9 cellular contexts compared by ENCODE assay signal in the genomic region with DNA sequence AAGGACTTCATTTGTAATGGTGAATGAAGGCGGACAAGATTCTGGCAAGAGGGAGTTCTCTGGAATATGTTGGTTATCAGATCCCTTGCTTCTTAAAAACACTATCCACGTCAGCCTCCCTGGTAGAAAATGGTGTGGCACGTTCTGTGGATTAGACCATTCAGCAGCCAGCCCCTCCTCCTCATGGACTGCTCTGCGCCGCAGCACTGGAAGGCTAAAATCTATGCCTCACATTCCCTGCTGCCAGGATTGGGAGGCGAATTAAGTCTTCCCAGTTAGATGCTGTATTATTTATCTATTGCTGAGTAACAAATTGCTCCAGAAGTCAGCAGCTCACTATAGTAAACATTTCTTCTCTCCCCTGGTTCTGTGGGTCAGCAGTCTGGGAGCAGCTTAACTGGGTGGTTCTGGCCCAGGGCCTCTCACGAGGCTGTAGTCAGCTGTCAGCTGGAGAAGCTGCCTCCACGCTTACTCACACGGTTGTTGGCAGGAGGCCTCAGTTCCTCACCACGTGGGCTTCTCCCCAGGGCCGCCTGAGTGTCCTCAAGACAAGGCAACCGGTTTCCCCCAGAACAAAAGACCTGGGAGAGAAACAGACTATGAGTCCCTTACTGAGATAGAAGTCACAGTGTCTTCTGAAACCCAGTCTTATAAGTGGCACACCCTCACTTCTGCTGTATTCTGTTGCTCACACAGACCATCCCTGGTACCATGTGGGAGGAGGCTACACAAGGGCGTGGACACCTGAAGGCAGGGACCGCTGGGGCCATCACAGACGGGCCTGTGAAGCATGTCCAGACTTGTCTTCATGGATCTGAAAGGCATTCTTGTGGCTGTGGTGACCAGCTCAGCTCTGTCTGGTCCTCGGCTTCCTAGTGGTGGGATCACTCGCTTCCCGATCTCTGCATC.
DNase-seq lines count a peak whose midpoint lies in the region; ATAC-seq and TF ChIP-seq lines count a peak whose summit lies in the region.
"Had no signal": no experiment of that assay in that cellular context is flagged by ENCODE, and none has a peak within 500 bp of the region (broad histone marks: within the 10 kb centered on the region; RNA-seq: fewer than 3 reads in every experiment).

No MANE protein-coding gene starts in this region.

- H3K27me3 ChIP-seq in body of pancreas (no peaks in the 10 kb centered on the region), suprapubic skin (no peaks in the 10 kb centered on the region)

- intact Hi-C loops in body of pancreas (cut with DNase I) = no loop called here
- intact Hi-C loops in activated T-helper 2 cell treated with anti-CD3 and anti-CD28 coated beads, Interferon-gamma antibody, Interleukin-2, Interleukin-4, amounts not matched to agents 10 μg/mL and 5 μg/mL and 100 μg/mL, durations not matched to agents 14 hours and 24 hours and 36 hours (cut with micrococcal nuclease) = no loop called here

- H3K9me3 ChIP-seq in body of pancreas (no peaks in the 10 kb centered on the region), suprapubic skin (no peaks in the 10 kb centered on the region)

- TF ChIP-seq POLR2A in body of pancreas (IDR thresholded peaks at IDR 0.05) = no peak
- no peak for TF ChIP-seq POLR2A in suprapubic skin (IDR thresholded peaks at IDR 0.05)

- no peak for TF ChIP-seq EP300 in suprapubic skin (IDR thresholded peaks at IDR 0.05)

- no peak overlapping the region for H3K4me3 ChIP-seq in body of pancreas
- H3K4me3 ChIP-seq in suprapubic skin = no peak overlapping the region

- H3K4me1 ChIP-seq in body of pancreas (no peaks in the 10 kb centered on the region), suprapubic skin (peaks cover 10% of the 10 kb centered on the region)

- DNase-seq in HFFc6 (peak; percentile 78), body of pancreas (peak; percentile 19 to 56 (median 44)), hepatic stellate cell (ENCODE audit: low spot score) (peak; percentile 38), suprapubic skin (ENCODE audit: low spot score in 2 of 2) (peak; percentile 90), NCI-H345 treated with DMSO at 0.1 percent for 48 hours (lab: John Stamatoyannopoulos, UW; ENCODE audit: unreplicated experiment) (no peak)
- no peak for DNase-seq in activated T-helper 2 cell treated with anti-CD3 and anti-CD28 coated beads, Interferon-gamma antibody, Interleukin-2, Interleukin-4, amounts not matched to agents 10 μg/mL and 5 μg/mL and 100 μg/mL, durations not matched to agents 14 hours and 24 hours and 36 hours (ENCODE audit: low spot score)
- DNase-seq: NCI-H1105 treated with DMSO at 0.1 percent for 48 hours had no signal

- H3K27ac Mint-ChIP-seq in HFFc6 = peak overlapping the region; percentile 68
- no peak overlapping the region for H3K27ac Mint-ChIP-seq in activated T-helper 2 cell treated with anti-CD3 and anti-CD28 coated beads, Interferon-gamma antibody, Interleukin-2, Interleukin-4, amounts not matched to agents 10 μg/mL and 5 μg/mL and 100 μg/mL, durations not matched to agents 14 hours and 24 hours and 36 hours

- H3K4me3 Mint-ChIP-seq in HFFc6 = peak overlapping the region; percentile 29
- no peak overlapping the region for H3K4me3 Mint-ChIP-seq in activated T-helper 2 cell treated with anti-CD3 and anti-CD28 coated beads, Interferon-gamma antibody, Interleukin-2, Interleukin-4, amounts not matched to agents 10 μg/mL and 5 μg/mL and 100 μg/mL, durations not matched to agents 14 hours and 24 hours and 36 hours (ENCODE audit: low read depth)

- no peaks in the 10 kb centered on the region for H3K27me3 Mint-ChIP-seq in HFFc6 (ENCODE audit: insufficient read depth)
- peaks cover 1% of the 10 kb centered on the region for H3K27me3 Mint-ChIP-seq in activated T-helper 2 cell treated with anti-CD3 and anti-CD28 coated beads, Interferon-gamma antibody, Interleukin-2, Interleukin-4, amounts not matched to agents 10 μg/mL and 5 μg/mL and 100 μg/mL, durations not matched to agents 14 hours and 24 hours and 36 hours (ENCODE audit: low read depth)

- ATAC-seq in body of pancreas = peak; percentile 48
- no peak for ATAC-seq in HG02610 (IDR thresholded peaks at IDR 0.05; ENCODE audit: unreplicated experiment)
- ATAC-seq in GM19035 (IDR thresholded peaks at IDR 0.05; ENCODE audit: unreplicated experiment) = no peak

- WGBS in body of pancreas, 2 donors = 73 to 83% methylated on average over 12 to 18 of the region's 18 CpGs
- WGBS in suprapubic skin = 57% methylated on average over 18 of the region's 18 CpGs

- H3K36me3 Mint-ChIP-seq in HFFc6 (ENCODE audit: low read depth) = no peaks in the 10 kb centered on the region
- H3K36me3 Mint-ChIP-seq in activated T-helper 2 cell treated with anti-CD3 and anti-CD28 coated beads, Interferon-gamma antibody, Interleukin-2, Interleukin-4, amounts not matched to agents 10 μg/mL and 5 μg/mL and 100 μg/mL, durations not matched to agents 14 hours and 24 hours and 36 hours (ENCODE audit: low read depth) = no peaks in the 10 kb centered on the region

- no peak for TF ChIP-seq CTCF in HFFc6 (IDR thresholded peaks at IDR 0.05)
- no peak for TF ChIP-seq CTCF in body of pancreas (IDR thresholded peaks at IDR 0.05)
- no peak for TF ChIP-seq CTCF in suprapubic skin (IDR thresholded peaks at IDR 0.05)

- no peaks in the 10 kb centered on the region for H3K9me3 Mint-ChIP-seq in HFFc6
- H3K9me3 Mint-ChIP-seq in activated T-helper 2 cell treated with anti-CD3 and anti-CD28 coated beads, Interferon-gamma antibody, Interleukin-2, Interleukin-4, amounts not matched to agents 10 μg/mL and 5 μg/mL and 100 μg/mL, durations not matched to agents 14 hours and 24 hours and 36 hours = no peaks in the 10 kb centered on the region

- H3K36me3 ChIP-seq in body of pancreas (replicated peaks in 1 of 2; ENCODE audit: insufficient read depth in 1 of 2, low read depth in 2 of 2) = no peaks in the 10 kb centered on the region
- H3K36me3 ChIP-seq in suprapubic skin = no peaks in the 10 kb centered on the region

- H3K27ac ChIP-seq in body of pancreas (no peak overlapping the region), suprapubic skin (peak overlapping the region; percentile 49)

- H3K4me1 Mint-ChIP-seq in HFFc6 (ENCODE audit: low read depth) = peaks cover 20% of the 10 kb centered on the region
- no peaks in the 10 kb centered on the region for H3K4me1 Mint-ChIP-seq in activated T-helper 2 cell treated with anti-CD3 and anti-CD28 coated beads, Interferon-gamma antibody, Interleukin-2, Interleukin-4, amounts not matched to agents 10 μg/mL and 5 μg/mL and 100 μg/mL, durations not matched to agents 14 hours and 24 hours and 36 hours (ENCODE audit: low read depth)

Comparison
In these comparisons a context has a peak if more than half of its experiments do, and no peak if none do; other contexts are left out.
1. DNase-seq: peak in HFFc6 (single experiment), body of pancreas (4 of 4), hepatic stellate cell (single experiment) and suprapubic skin (2 of 2); none in activated T-helper 2 cell treated with anti-CD3 and anti-CD28 coated beads, Interferon-gamma antibody, Interleukin-2, Interleukin-4, amounts not matched to agents 10 μg/mL and 5 μg/mL and 100 μg/mL, durations not matched to agents 14 hours and 24 hours and 36 hours (single experiment) and NCI-H345 treated with DMSO at 0.1 percent for 48 hours (single experiment).